9 cellular contexts compared by ENCODE assay signal in the genomic region with DNA sequence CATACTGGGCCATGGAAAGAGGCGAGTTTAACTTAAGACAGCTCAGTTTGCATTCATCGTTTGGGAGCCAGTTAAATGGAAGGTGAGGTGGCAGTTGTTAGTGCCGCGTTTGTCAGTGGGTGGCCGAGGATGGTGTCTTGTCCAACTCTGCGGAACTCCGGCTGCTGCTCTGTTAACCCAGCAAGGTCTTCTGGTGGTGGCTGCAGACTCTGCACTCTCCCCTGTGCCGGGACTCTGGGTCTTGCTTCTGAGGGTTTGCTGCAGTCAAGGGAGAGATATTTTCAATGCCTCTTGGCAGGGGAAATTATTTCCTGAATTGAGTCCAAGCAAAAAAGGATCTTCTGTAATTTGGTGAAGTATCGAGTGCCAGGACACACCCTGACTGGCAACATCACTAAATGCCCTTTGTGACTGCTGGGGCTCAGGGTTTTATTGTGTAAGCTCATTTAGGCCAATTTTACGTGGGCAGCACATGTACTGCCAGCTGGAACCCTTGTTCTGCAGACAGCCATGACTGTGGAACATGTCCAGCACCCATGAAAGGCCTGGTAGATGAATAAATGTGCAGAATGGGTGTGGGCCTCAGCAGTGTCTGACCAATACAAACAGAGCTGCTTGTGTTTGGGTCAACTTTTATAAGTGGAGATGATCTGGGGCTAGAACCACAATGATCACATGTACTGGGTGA. TPM values are rescaled to one million over a fixed set of nuclear protein-coding genes. Genes with fewer than 3 reads are reported as not detected.
DNase-seq lines count a peak whose midpoint lies in the region; ATAC-seq, FAIRE-seq and TF ChIP-seq lines count a peak whose summit lies in the region.
"Had no signal": no experiment of that assay in that cellular context is flagged by ENCODE, and none has a peak within 500 bp of the region (broad histone marks: within the 10 kb centered on the region; RNA-seq: fewer than 3 reads in every experiment).

No MANE protein-coding gene starts in this region.

- no peak overlapping the region; the same call in 1 of the 2 replicates for H3K9ac ChIP-seq in IMR-90 (ENCODE audit: low read depth, low read length)
- H3K9ac ChIP-seq in H1 (replicated peaks in 1 of 4; ENCODE audit: extremely low read depth in 1 of 4, low read depth in 3 of 4, low read length in 3 of 4), result no peak overlapping the region

- BruUV-seq in IMR-90 (replicated peaks; lab: Mats Ljungman, UMichigan), result no TSS peak

- CTCF ChIA-PET in IMR-90 (lab: Yijun Ruan, JAX), result interaction anchor here (0.9 to 2.4 kb wide), 5 partner anchors 17 to 191 kb away, joined by 3 to 7 read pairs (median 5); no protein-coding TSS in a partner anchor
- CTCF ChIA-PET in H1 (lab: Charles Lee; ENCODE audit: partially characterized antibody), result interaction anchor here (0.9 to 2.4 kb wide), 5 partner anchors 30 to 190 kb away, joined by 3 to 9 read pairs (median 7); no protein-coding TSS in a partner anchor
- CTCF ChIA-PET in GM10248 (lab: Yijun Ruan, JAX), result interaction anchor here (1.5 to 2.2 kb wide), 4 partner anchors 12 to 198 kb away, joined by 4 to 9 read pairs (median 4); no protein-coding TSS in a partner anchor

- peak overlapping the region; percentile 90; the same call in 2 of the 3 replicates for H2BK15ac ChIP-seq in IMR-90 (ENCODE audit: low read depth, low read length)
- no peak overlapping the region for H2BK15ac ChIP-seq in H1 (ENCODE audit: low read length)

- no peak overlapping the region for H2BK5ac ChIP-seq in IMR-90 (ENCODE audit: low read depth, low read length, poor library complexity, severe bottlenecking)
- H2BK5ac ChIP-seq in H1 (ENCODE audit: low read depth, low read length), result no peak overlapping the region

- H3K4ac ChIP-seq in IMR-90 (ENCODE audit: low read depth, low read length), result peak overlapping the region; percentile 80
- H3K4ac ChIP-seq in H1 (replicated peaks; ENCODE audit: insufficient read length, low read depth, low read length), result no peak overlapping the region

- H3K9me3 ChIP-seq in IMR-90 (ENCODE audit: control insufficient read depth, insufficient read depth, low read length), result no peaks in the 10 kb centered on the region
- no peaks in the 10 kb centered on the region for H3K9me3 ChIP-seq in H1 (ENCODE audit: insufficient read depth in 2 of 2, low read depth in 1 of 2, low read length in 1 of 2)
- H3K9me3 ChIP-seq in spleen, result no peaks in the 10 kb centered on the region

- H4K91ac ChIP-seq in IMR-90 (ENCODE audit: insufficient read depth, low read depth, low read length) (peak overlapping the region; percentile 20), H1 (replicated peaks; ENCODE audit: insufficient read length, low read length) (no peak overlapping the region)

- H3K56ac ChIP-seq in IMR-90 (ENCODE audit: extremely low read depth, insufficient read depth, low read length), result no peak overlapping the region
- no peak overlapping the region for H3K56ac ChIP-seq in H1 (replicated peaks; ENCODE audit: insufficient read length, low read depth, low read length)

- H4K20me1 ChIP-seq in IMR-90 (ENCODE audit: insufficient read depth, low read length) (no peaks in the 10 kb centered on the region; the same call in 1 of the 2 replicates), H1 (replicated peaks in 1 of 2; ENCODE audit: control insufficient read depth in 1 of 2, insufficient read depth in 2 of 2, low read length in 2 of 2) (no peaks in the 10 kb centered on the region)

- intact Hi-C loops in IMR-90 (cut with micrococcal nuclease) (no loop called here), lower leg skin (cut with DNase I; ENCODE audit: low total_unique reads) (no loop called here), spleen (cut with DNase I; ENCODE audit: low total_unique reads) (no loop called here)

- no peak overlapping the region for H3K4me2 ChIP-seq in IMR-90 (ENCODE audit: low read depth, low read length)
- H3K4me2 ChIP-seq in H1 (ENCODE audit: insufficient read depth in 1 of 2, low read depth in 2 of 2, low read length in 2 of 2), result no peak overlapping the region

- no peak for DNase-seq in IMR-90
- DNase-seq in H1 (ENCODE audit: low read depth in 1 of 2, low spot score in 2 of 2), result no peak
- peak; percentile 81 to 90 for DNase-seq in lower leg skin (ENCODE audit: low spot score in 2 of 2)
- DNase-seq in spleen, result no peak
- no peak for DNase-seq in NCI-H774 (lab: John Stamatoyannopoulos, UW)
- DNase-seq in NCI-H1417 treated with DMSO at 0.1 percent for 48 hours (lab: John Stamatoyannopoulos, UW), result no peak
- no peak for DNase-seq in LoVo (ENCODE audit: low spot score)
- no peak for DNase-seq in GM10248 (ENCODE audit: extremely low spot score)
- DNase-seq: activated CD4-positive, alpha-beta T cell treated with anti-CD3 and anti-CD28 coated beads, Interleukin-2, amount 50 U/mL, for 4 hours had no signal

- POLR2A ChIA-PET in IMR-90 (lab: Charles Lee; ENCODE audit: unreplicated experiment), result interaction anchor here (1.6 kb wide), 1 partner anchor 15 kb away, joined by 10 read pairs; no protein-coding TSS in a partner anchor
- POLR2A ChIA-PET in H1 (lab: Charles Lee; ENCODE audit: partially characterized antibody), result no interaction called here
- POLR2A ChIA-PET in GM10248 (lab: Yijun Ruan, JAX), result no interaction called here

- peak overlapping the region; percentile 92 for H2BK20ac ChIP-seq in IMR-90 (ENCODE audit: low read depth, low read length)
- no peak overlapping the region for H2BK20ac ChIP-seq in H1 (ENCODE audit: low read length)

- peak overlapping the region; percentile 21 for H3K23ac ChIP-seq in IMR-90 (ENCODE audit: low read depth, low read length)
- no peak overlapping the region for H3K23ac ChIP-seq in H1 (ENCODE audit: insufficient read length)

- TF ChIP-seq RAD21 in IMR-90 (IDR thresholded peaks at IDR 0.05; ENCODE audit: low read length) (no peak), H1 (IDR thresholded peaks at IDR 0.05 in 1 of 2, conservative IDR thresholded peaks at IDR 0.05 in 1 of 2; ENCODE audit: low read depth in 2 of 2, low read length in 2 of 2) (no peak)

- TF ChIP-seq CTCF in IMR-90 (conservative IDR thresholded peaks at IDR 0.05; ENCODE audit: low read depth, low read length), result no peak
- no peak for TF ChIP-seq CTCF in H1 (IDR thresholded peaks at IDR 0.05; ENCODE audit: control extremely low read depth in 1 of 3, insufficient read depth in 1 of 3, low read depth in 1 of 3, low read length in 3 of 3)
- TF ChIP-seq CTCF in lower leg skin (IDR thresholded peaks at IDR 0.05), result no peak
- no peak for TF ChIP-seq CTCF in spleen (IDR thresholded peaks at IDR 0.05 in 8 of 11, conservative IDR thresholded peaks at IDR 0.05 in 3 of 11)
- TF ChIP-seq CTCF in GM10248 (IDR thresholded peaks at IDR 0.05; ENCODE audit: control extremely low read depth, extremely low read depth, low read depth, missing control alignments), result no peak

- in situ Hi-C loops in IMR-90 (cut with MboI; ENCODE audit: low sequenced_read_pairs), result no loop called here

- H3K4me1 ChIP-seq in IMR-90 (ENCODE audit: control insufficient read depth, insufficient read depth, low read length), result peaks cover 27% of the 10 kb centered on the region
- H3K4me1 ChIP-seq in H1 (replicated peaks in 1 of 4; ENCODE audit: control insufficient read depth in 3 of 4, insufficient read depth in 4 of 4, low read length in 3 of 4), result no peaks in the 10 kb centered on the region
- peaks cover 8 to 62% (median 37%) of the 10 kb centered on the region in 6 donors for H3K4me1 ChIP-seq in spleen

- H4K8ac ChIP-seq in IMR-90 (ENCODE audit: low read depth in 2 of 2, low read length in 2 of 2) (peak overlapping the region; percentile 13 to 24; a peak in 2 of 4 replicates), H1 (ENCODE audit: extremely low read depth, insufficient read depth, low read length) (peak overlapping the region; percentile 19; the same call in 1 of the 2 replicates)

- H3K23me2 ChIP-seq in H1 (ENCODE audit: low read depth, low read length), result no peaks in the 10 kb centered on the region

- H3K79me2 ChIP-seq in H1 (ENCODE audit: control insufficient read depth in 1 of 2, insufficient read depth in 2 of 2, low read length in 2 of 2), result no peaks in the 10 kb centered on the region

- 33% methylated on average over 8 of the region's 10 CpGs; no CpG with 5 or more reads in 1 of the 2 experiments for WGBS in IMR-90 (ENCODE audit: extremely low coverage in 2 of 2, insufficient read length in 1 of 2), 2 experiments
- WGBS in H1 (ENCODE audit: extremely low coverage in 1 of 2, insufficient coverage in 1 of 2, insufficient read length in 1 of 2, insufficient replicate concordance in 2 of 2, low coverage in 1 of 2, low lambda C conversion rate in 2 of 2, missing lambda C conversion rate in 1 of 2), 2 experiments, result 88% methylated on average over 10 of the region's 10 CpGs; no CpG with 5 or more reads in 1 of the 2 experiments
- 9 to 10% methylated on average over 10 of the region's 10 CpGs for WGBS in lower leg skin, 2 donors
- WGBS in spleen, 5 donors, result 58 to 76% (median 71%) methylated on average over 10 of the region's 10 CpGs

- dilution Hi-C loops in IMR-90 (cut with HindIII; ENCODE audit: low sequenced_read_pairs, unreplicated experiment), result no loop called here

- TF ChIP-seq POLR2A in IMR-90 (IDR thresholded peaks at IDR 0.05; ENCODE audit: low read depth, low read length), result no peak
- TF ChIP-seq POLR2A in H1 (IDR thresholded peaks at IDR 0.05; ENCODE audit: control extremely low read depth in 1 of 2, low read depth in 2 of 2, low read length in 2 of 2), result no peak
- TF ChIP-seq POLR2A in lower leg skin (IDR thresholded peaks at IDR 0.05), result no peak
- TF ChIP-seq POLR2A in spleen (IDR thresholded peaks at IDR 0.05), result no peak

- H2AK5ac ChIP-seq in IMR-90 (ENCODE audit: low read depth, low read length) (peak overlapping the region; percentile 83; the same call in 1 of the 2 replicates), H1 (ENCODE audit: low read depth, low read length) (no peak overlapping the region)

- H3K27me3 ChIP-seq in IMR-90 (ENCODE audit: control insufficient read depth, insufficient read depth, low read length) (no peaks in the 10 kb centered on the region), H1 (replicated peaks in 1 of 4; ENCODE audit: control insufficient read depth in 3 of 4, extremely low read depth in 1 of 4, insufficient read depth in 3 of 4, low read length in 3 of 4) (no peaks in the 10 kb centered on the region), spleen (replicated peaks in 1 of 7) (peaks cover 0 to 47% (median 0%) of the 10 kb centered on the region in 7 donors)

- FAIRE-seq in H1 (lab: Jason Lieb, UNC), result no peak

- H2BK12ac ChIP-seq in H1 (ENCODE audit: low read depth, low read length), result no peak overlapping the region

- no peaks in the 10 kb centered on the region for H3K36me3 ChIP-seq in IMR-90 (ENCODE audit: control insufficient read depth, insufficient read depth, low read length)
- no peaks in the 10 kb centered on the region for H3K36me3 ChIP-seq in H1 (ENCODE audit: control insufficient read depth in 2 of 4, insufficient read depth in 4 of 4, low read length in 3 of 4)
- H3K36me3 ChIP-seq in spleen, result peaks cover 0 to 13% (median 0%) of the 10 kb centered on the region in 6 donors

- peaks cover 17% of the 10 kb centered on the region for H3K9me1 ChIP-seq in IMR-90 (ENCODE audit: insufficient read depth, low read length)

- no peak overlapping the region for H2AK9ac ChIP-seq in IMR-90 (replicated peaks; ENCODE audit: low read depth, low read length, poor library complexity)

- peak overlapping the region; percentile 75 for H3K14ac ChIP-seq in IMR-90 (replicated peaks; ENCODE audit: low read depth, low read length)
- H3K14ac ChIP-seq in H1 (ENCODE audit: insufficient read length), result no peak overlapping the region

- H3K18ac ChIP-seq in IMR-90 (ENCODE audit: low read depth, low read length) (peak overlapping the region; percentile 82), H1 (ENCODE audit: extremely low read depth, low read length) (no peak overlapping the region)

- H2BK120ac ChIP-seq in IMR-90 (ENCODE audit: low read depth, low read length), result peak overlapping the region; percentile 77
- H2BK120ac ChIP-seq in H1 (replicated peaks; ENCODE audit: low read depth, low read length), result no peak overlapping the region

- peak overlapping the region; percentile 88 for H3K27ac ChIP-seq in IMR-90 (ENCODE audit: insufficient read depth, low read length)
- H3K27ac ChIP-seq in H1 (ENCODE audit: low read depth, low read length), result no peak overlapping the region
- H3K27ac ChIP-seq in spleen, result peak overlapping the region in 7 of 8 donors; percentile 26 to 83 (median 75)

- TF ChIP-seq EP300 in H1 (IDR thresholded peaks at IDR 0.05; ENCODE audit: borderline replicate concordance in 1 of 2, low read depth in 2 of 2, low read length in 2 of 2), result no peak

- H4K5ac ChIP-seq in IMR-90 (ENCODE audit: low read depth, low read length) (peak overlapping the region; percentile 58), H1 (ENCODE audit: insufficient read length, low read depth, low read length) (no peak overlapping the region)

- H2AFZ ChIP-seq in IMR-90 (replicated peaks; ENCODE audit: low read length, poor library complexity) (peak overlapping the region; percentile 82), H1 (ENCODE audit: low read length) (no peak overlapping the region)

- no peak for ATAC-seq in IMR-90 (ENCODE audit: low read depth)

- H3K79me1 ChIP-seq in IMR-90 (ENCODE audit: low read depth in 1 of 2, low read length in 2 of 2) (no peaks in the 10 kb centered on the region; a peak in 1 of 4 replicates), H1 (ENCODE audit: low read depth, low read length) (no peaks in the 10 kb centered on the region)

- no peak overlapping the region for H3K4me3 ChIP-seq in IMR-90 (ENCODE audit: insufficient read depth, low read depth, low read length)
- no peak overlapping the region for H3K4me3 ChIP-seq in H1 (ENCODE audit: extremely low read depth in 1 of 4, insufficient read depth in 2 of 4, low read depth in 3 of 4, low read length in 4 of 4)
- no peak overlapping the region for H3K4me3 ChIP-seq in lower leg skin (ENCODE audit: low read depth, poor library complexity, severe bottlenecking)
- H3K4me3 ChIP-seq in spleen, result no peak overlapping the region

RNA-seq across cellular contexts. Expression of a gene that starts 58.1 kb away (rescaled TPM):
- total RNA-seq in IMR-90 (2012; rRNA removed), result not detected in 2 replicates
- not detected in 2 replicates for polyA plus RNA-seq in IMR-90 (2012; rRNA removed)
- polyA plus RNA-seq in IMR-90 (2012; cell fraction: cytosol; rRNA removed), result 0.03 TPM in 1 of 2 replicates, not detected in the other
- 0.14 TPM in 1 of 2 replicates, not detected in the other for polyA plus RNA-seq in IMR-90 (2012; cell fraction: nucleus; rRNA removed; ENCODE audit: low replicate concordance)
- total RNA-seq in H1 (2021; fragmentation: NEBNext Ultra II Directional; extraction: Animal tissue kit (Norgen Biotek cat#: 25700)), result not detected in 2 replicates
- 0.06 TPM in 1 of 2 replicates, not detected in the other for polyA plus RNA-seq in H1 (2011; rRNA removed)
- 0.13 TPM for polyA plus RNA-seq in H1 (2011; cell fraction: cytosol; rRNA removed)
- polyA plus RNA-seq in H1 (2011; cell fraction: nucleus; rRNA removed), result not detected
- polyA plus RNA-seq in H1 (2012, experiment 1 of 2), result not detected in 4 replicates
- polyA plus RNA-seq in H1 (2012, experiment 2 of 2), result not detected
- polyA plus RNA-seq in H1 (2013, experiment 1 of 2), result 0.08 TPM
- polyA plus RNA-seq in H1 (2013, experiment 2 of 2), result 0.02 TPM
- not detected in 2 replicates for polyA minus RNA-seq in H1 (2011; rRNA and poly(A)+ RNA removed)
- not detected for polyA minus RNA-seq in H1 (2011; cell fraction: cytosol; rRNA and poly(A)+ RNA removed)
- not detected for polyA minus RNA-seq in H1 (2011; cell fraction: nucleus; rRNA and poly(A)+ RNA removed)
- total RNA-seq in lower leg skin, result 100 to 1,000 TPM in 1 of 4 donors, 10 to 100 TPM in 3; 58.4 to 106 (median 68.7) TPM
- total RNA-seq in spleen, result 100 to 1,000 TPM in 6 of 7 donors, 10 to 100 TPM in 1; 24.5 to 607 (median 140) TPM
- 10 to 100 TPM; 20.1 to 62.9 (median 22.6) TPM for polyA plus RNA-seq in spleen

Comparison
In these comparisons a context has a peak if more than half of its experiments do, and no peak if none do; other contexts are left out.
1. DNase-seq: peak in lower leg skin (2 of 2); none in IMR-90 (single experiment), H1 (0 of 2), spleen (single experiment), NCI-H774 (single experiment), NCI-H1417 treated with DMSO at 0.1 percent for 48 hours (single experiment), LoVo (single experiment) and GM10248 (single experiment).
2. RNA of a gene that starts 58.1 kb away (total RNA-seq): 24.5 to 607 TPM in spleen and 58.4 to 106 TPM in lower leg skin; not detected in H1 and not detected in IMR-90; every median in the first group is over 10 times any median in the second.